In the genomic region with DNA sequence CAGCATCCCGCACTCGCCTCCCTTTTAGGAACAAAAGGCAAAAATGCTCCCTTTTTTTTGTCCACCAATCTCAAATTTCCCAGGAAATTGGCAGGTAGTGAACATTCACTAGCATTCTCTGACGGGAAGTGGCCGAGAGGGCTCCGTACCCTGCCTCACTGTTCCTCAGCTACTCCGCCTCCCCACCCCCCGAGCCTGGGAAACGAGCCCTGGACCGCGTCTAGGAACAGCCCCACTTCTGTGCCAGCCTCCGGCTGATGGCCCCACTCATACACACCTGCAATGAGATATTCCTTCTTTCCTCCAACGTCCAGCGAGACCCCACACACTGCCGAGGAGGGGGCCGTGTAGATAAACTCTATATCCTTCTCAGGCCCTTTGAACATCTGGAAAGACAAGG, we compare ENCODE assay signal across 2 cellular contexts.
TF ChIP-seq lines count a peak whose summit lies in the region.

No MANE protein-coding gene starts in this region.

TF ChIP-seq in IMR-90, 13 proteins besides CTCF, POLR2A, EP300 and RAD21:
- no peak for TF ChIP-seq RFX5 (IDR thresholded peaks at IDR 0.05; ENCODE audit: low read depth, low read length)
- TF ChIP-seq SMC3 (IDR thresholded peaks at IDR 0.05; ENCODE audit: low read depth, low read length): no peak
- no peak for TF ChIP-seq BHLHE40 (IDR thresholded peaks at IDR 0.05; ENCODE audit: low read depth, low read length)
- no peak for TF ChIP-seq MAFK (IDR thresholded peaks at IDR 0.05; ENCODE audit: low read depth, low read length)
- no peak for TF ChIP-seq CHD1 (IDR thresholded peaks at IDR 0.05; ENCODE audit: low read depth, low read length)
- no peak for TF ChIP-seq RCOR1 (IDR thresholded peaks at IDR 0.05; ENCODE audit: insufficient replicate concordance, low read length)
- no peak for TF ChIP-seq NFE2L2 (IDR thresholded peaks at IDR 0.05; ENCODE audit: low read depth, low read length)
- TF ChIP-seq, protein P1, sequence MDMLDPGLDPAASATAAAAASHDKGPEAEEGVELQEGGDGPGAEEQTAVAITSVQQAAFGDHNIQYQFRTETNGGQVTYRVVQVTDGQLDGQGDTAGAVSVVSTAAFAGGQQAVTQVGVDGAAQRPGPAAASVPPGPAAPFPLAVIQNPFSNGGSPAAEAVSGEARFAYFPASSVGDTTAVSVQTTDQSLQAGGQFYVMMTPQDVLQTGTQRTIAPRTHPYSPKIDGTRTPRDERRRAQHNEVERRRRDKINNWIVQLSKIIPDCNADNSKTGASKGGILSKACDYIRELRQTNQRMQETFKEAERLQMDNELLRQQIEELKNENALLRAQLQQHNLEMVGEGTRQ (IDR thresholded peaks at IDR 0.05; ENCODE audit: low read depth, low read length): no peak
- TF ChIP-seq MXI1 (IDR thresholded peaks at IDR 0.05; ENCODE audit: borderline replicate concordance, low read depth, low read length): no peak
- TF ChIP-seq FOS (IDR thresholded peaks at IDR 0.05; ENCODE audit: low read depth, low read length): no peak
- no peak for TF ChIP-seq MAZ (IDR thresholded peaks at IDR 0.05; ENCODE audit: borderline replicate concordance, low read depth, low read length)
- TF ChIP-seq, protein P2, sequence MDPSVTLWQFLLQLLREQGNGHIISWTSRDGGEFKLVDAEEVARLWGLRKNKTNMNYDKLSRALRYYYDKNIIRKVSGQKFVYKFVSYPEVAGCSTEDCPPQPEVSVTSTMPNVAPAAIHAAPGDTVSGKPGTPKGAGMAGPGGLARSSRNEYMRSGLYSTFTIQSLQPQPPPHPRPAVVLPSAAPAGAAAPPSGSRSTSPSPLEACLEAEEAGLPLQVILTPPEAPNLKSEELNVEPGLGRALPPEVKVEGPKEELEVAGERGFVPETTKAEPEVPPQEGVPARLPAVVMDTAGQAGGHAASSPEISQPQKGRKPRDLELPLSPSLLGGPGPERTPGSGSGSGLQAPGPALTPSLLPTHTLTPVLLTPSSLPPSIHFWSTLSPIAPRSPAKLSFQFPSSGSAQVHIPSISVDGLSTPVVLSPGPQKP (IDR thresholded peaks at IDR 0.05; ENCODE audit: borderline replicate concordance, low read depth, low read length): no peak

TF ChIP-seq in K562, 482 proteins besides CTCF, POLR2A, EP300 and RAD21:
- TF ChIP-seq ZNF121 (CRISPR knock-in tag; conservative IDR thresholded peaks at IDR 0.05) (no peak), NELFE (IDR thresholded peaks at IDR 0.05; ENCODE audit: insufficient read depth, insufficient read length) (no peak), CBX8 (IDR thresholded peaks at IDR 0.05; ENCODE audit: borderline replicate concordance, extremely low read depth, low read depth, low read length, poor library complexity, severe bottlenecking) (peak; percentile 11), ZNF551 (CRISPR knock-in tag; IDR thresholded peaks at IDR 0.05) (no peak)
TF ChIP-seq in K562: peak in this region for 1.
